Comparison of ENCODE assay signal across 29 cellular contexts in the genomic region with DNA sequence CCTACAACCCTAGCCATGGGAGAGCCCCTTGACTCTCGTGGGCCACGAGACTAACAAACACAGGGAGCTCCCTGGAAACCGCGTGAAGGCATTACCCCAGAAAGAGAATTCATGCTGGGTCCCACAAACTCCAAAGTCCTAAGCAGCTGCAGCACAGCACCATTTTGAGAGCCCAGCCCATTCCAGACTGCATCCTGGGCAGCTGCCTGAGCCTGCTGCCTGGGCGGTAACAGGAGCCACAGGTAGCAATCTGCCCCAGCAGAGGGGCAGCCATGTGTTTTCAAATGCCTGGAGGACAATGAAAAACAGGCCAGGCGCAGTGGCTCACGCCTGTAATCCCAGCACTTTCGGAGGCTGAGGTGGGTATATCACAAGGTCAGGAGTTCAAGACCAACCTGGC.
"Had no signal": no experiment of that assay in that cellular context is flagged by ENCODE, and none has a peak within 500 bp of the region (broad histone marks: within the 10 kb centered on the region; RNA-seq: fewer than 3 reads in every experiment).

No MANE protein-coding gene starts in this region.

- H3K27me3 ChIP-seq: brain microvascular endothelial cell, dorsolateral prefrontal cortex, esophagus squamous epithelium, gastroesophageal sphincter, heart right ventricle had no signal

- H3K4me3 Mint-ChIP-seq: activated B cell treated with CpG ODN at 0.5 μM for 24 hours; activated CD8-positive, alpha-beta T cell treated with anti-CD3 and anti-CD28 coated beads for 36 hours; activated naive CD8-positive, alpha-beta T cell; activated T-cell treated with anti-CD3 and anti-CD28 coated beads, Interleukin-2, amount 50 U/mL, for 4 hours; activated T-helper 17 cell treated with anti-CD3 and anti-CD28 coated beads, Interleukin-2, amount 50 U/mL, for 72 hours; central memory CD8-positive, alpha-beta T cell; dendritic cell treated with granulocyte-macrophage colony-stimulating factor and Interleukin-4, amounts not matched to agents 40 ng/mL and 50 ng/mL, for 4 days had no signal

- ATAC-seq: activated CD4-positive, CD25-positive, alpha-beta regulatory T cell treated with anti-CD3 and anti-CD28 coated beads, Interleukin-2, amount 50 U/mL, for 24 hours; activated CD8-positive, alpha-beta T cell treated with anti-CD3 and anti-CD28 coated beads for 36 hours; activated T-cell treated with anti-CD3 and anti-CD28 coated beads, Interleukin-2, amount 50 U/mL, for 4 hours; activated T-helper 17 cell treated with anti-CD3 and anti-CD28 coated beads, Interleukin-2, amount 50 U/mL, for 72 hours; gastroesophageal sphincter; heart right ventricle had no signal

- H3K9me3 Mint-ChIP-seq: activated B cell treated with CpG ODN at 0.5 μM for 24 hours; activated CD8-positive, alpha-beta T cell treated with anti-CD3 and anti-CD28 coated beads for 36 hours; activated T-cell treated with anti-CD3 and anti-CD28 coated beads, Interleukin-2, amount 50 U/mL, for 4 hours; activated T-helper 17 cell treated with anti-CD3 and anti-CD28 coated beads, Interleukin-2, amount 50 U/mL, for 72 hours; central memory CD8-positive, alpha-beta T cell; dendritic cell treated with granulocyte-macrophage colony-stimulating factor and Interleukin-4, amounts not matched to agents 40 ng/mL and 50 ng/mL, for 4 days had no signal

- H3K27me3 Mint-ChIP-seq: activated B cell treated with CpG ODN at 0.5 μM for 24 hours; activated CD8-positive, alpha-beta T cell treated with anti-CD3 and anti-CD28 coated beads for 36 hours; activated naive CD8-positive, alpha-beta T cell; activated T-helper 17 cell treated with anti-CD3 and anti-CD28 coated beads, Interleukin-2, amount 50 U/mL, for 72 hours; central memory CD8-positive, alpha-beta T cell; dendritic cell treated with granulocyte-macrophage colony-stimulating factor and Interleukin-4, amounts not matched to agents 40 ng/mL and 50 ng/mL, for 4 days had no signal

- H3K4me3 ChIP-seq: coronary artery, dorsolateral prefrontal cortex, gastroesophageal sphincter, heart right ventricle had no signal

- H3K36me3 ChIP-seq: brain microvascular endothelial cell, esophagus squamous epithelium, gastroesophageal sphincter, heart right ventricle had no signal

- H3K4me1 Mint-ChIP-seq: activated B cell treated with CpG ODN at 0.5 μM for 24 hours; activated T-helper 17 cell treated with anti-CD3 and anti-CD28 coated beads, Interleukin-2, amount 50 U/mL, for 72 hours; central memory CD8-positive, alpha-beta T cell had no signal

- H3K27ac ChIP-seq: brain microvascular endothelial cell, coronary artery, dorsolateral prefrontal cortex, esophagus squamous epithelium, gastroesophageal sphincter, heart right ventricle, VCaP had no signal

- H3K4me1 ChIP-seq: esophagus squamous epithelium, gastroesophageal sphincter, heart right ventricle had no signal

- DNase-seq: activated B cell treated with CpG ODN at 0.5 μM for 24 hours; activated CD4-positive, alpha-beta T cell treated with anti-CD3 and anti-CD28 coated beads for 48 hours; activated CD4-positive, alpha-beta T cell treated with anti-CD3 and anti-CD28 coated beads, Interleukin-2, amount 50 U/mL, for 1 hour; activated CD4-positive, alpha-beta T cell treated with anti-CD3 and anti-CD28 coated beads, Interleukin-2, amount 50 U/mL, for 48 hours; activated CD8-positive, alpha-beta memory T cell treated with anti-CD3 and anti-CD28 coated beads for 24 hours; activated CD8-positive, alpha-beta T cell treated with anti-CD3 and anti-CD28 coated beads for 36 hours; activated effector memory CD4-positive, alpha-beta T cell treated with Interleukin-2 at 50 U/mL for 16 hours; activated gamma-delta T cell treated with Interleukin-2 at 50 U/mL for 16 hours; activated naive CD4-positive, alpha-beta T cell treated with anti-CD3 and anti-CD28 coated beads, Interleukin-2, amount 50 U/mL, for 16 hours; activated naive CD4-positive, alpha-beta T cell treated with Interleukin-2 at 50 U/mL for 16 hours; activated T-cell treated with anti-CD3 and anti-CD28 coated beads, Interleukin-2, amount 50 U/mL, for 4 hours; amniotic stem cell; anterior cingulate cortex; brain microvascular endothelial cell; dorsolateral prefrontal cortex; effector memory CD4-positive, alpha-beta T cell; erythroblast; esophagus squamous epithelium; foreskin melanocyte; heart right ventricle; T-helper 2 cell had no signal

- H3K27ac Mint-ChIP-seq: activated B cell treated with CpG ODN at 0.5 μM for 24 hours; activated CD8-positive, alpha-beta T cell treated with anti-CD3 and anti-CD28 coated beads for 36 hours; activated naive CD8-positive, alpha-beta T cell; activated T-helper 17 cell treated with anti-CD3 and anti-CD28 coated beads, Interleukin-2, amount 50 U/mL, for 72 hours; dendritic cell treated with granulocyte-macrophage colony-stimulating factor and Interleukin-4, amounts not matched to agents 40 ng/mL and 50 ng/mL, for 4 days had no signal
